ENCODE assay signal across 11 cellular contexts in the genomic region with DNA sequence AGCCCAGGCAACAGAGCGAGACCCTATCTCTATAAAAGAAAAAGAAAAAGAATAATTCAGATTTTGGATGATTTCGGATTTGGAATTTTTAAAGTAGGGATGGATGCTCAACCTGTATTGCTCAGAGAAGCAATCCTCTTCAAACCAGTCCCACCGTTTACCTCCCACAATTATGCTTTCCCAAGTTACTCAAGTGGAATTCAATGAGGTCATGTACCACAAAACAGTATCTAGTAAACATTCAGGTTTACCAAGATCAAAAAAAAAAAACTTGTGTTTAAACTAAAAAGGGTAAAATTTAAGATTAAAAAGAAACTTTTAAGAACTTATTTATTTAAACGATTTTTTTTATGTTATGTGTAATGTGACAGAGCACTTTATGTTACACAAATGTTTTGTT. TPM values are rescaled to one million over a fixed set of nuclear protein-coding genes. Genes with fewer than 3 reads are reported as not detected.
DNase-seq lines count a peak whose midpoint lies in the region; ATAC-seq lines count a peak whose summit lies in the region.
"Had no signal": no experiment of that assay in that cellular context is flagged by ENCODE, and none has a peak within 500 bp of the region (broad histone marks: within the 10 kb centered on the region; RNA-seq: fewer than 3 reads in every experiment).

No MANE protein-coding gene starts in this region.

- peaks cover 11% of the 10 kb centered on the region; the same call in 1 of the 2 replicates for H3K4me1 ChIP-seq in iPS-20b (ENCODE audit: insufficient read depth, low read length)

- H3K4me1 Mint-ChIP-seq in stimulated activated naive CD8-positive, alpha-beta T cell treated with anti-CD3 and anti-CD28 coated beads, Interleukin-15, Interleukin-2, amounts not matched to agents 100 ng/mL and 50 ng/mL, for 24 hours (ENCODE audit: low read depth): peaks cover 45% of the 10 kb centered on the region
- H3K4me1 Mint-ChIP-seq in activated T-helper 17 cell treated with anti-CD3 and anti-CD28 coated beads, Interleukin-2, amount 50 U/mL, for 72 hours: peaks cover 20% of the 10 kb centered on the region

- no peaks in the 10 kb centered on the region for H3K9me3 Mint-ChIP-seq in stimulated activated naive CD8-positive, alpha-beta T cell treated with anti-CD3 and anti-CD28 coated beads, Interleukin-15, Interleukin-2, amounts not matched to agents 100 ng/mL and 50 ng/mL, for 24 hours
- H3K9me3 Mint-ChIP-seq in activated T-helper 17 cell treated with anti-CD3 and anti-CD28 coated beads, Interleukin-2, amount 50 U/mL, for 72 hours: peaks cover 5% of the 10 kb centered on the region

- H3K27me3 Mint-ChIP-seq in stimulated activated naive CD8-positive, alpha-beta T cell treated with anti-CD3 and anti-CD28 coated beads, Interleukin-15, Interleukin-2, amounts not matched to agents 100 ng/mL and 50 ng/mL, for 24 hours: no peaks in the 10 kb centered on the region
- no peaks in the 10 kb centered on the region for H3K27me3 Mint-ChIP-seq in activated T-helper 17 cell treated with anti-CD3 and anti-CD28 coated beads, Interleukin-2, amount 50 U/mL, for 72 hours

- peaks cover 43% of the 10 kb centered on the region for H3K36me3 ChIP-seq in iPS-20b (ENCODE audit: insufficient read depth, low read depth, low read length)

- no peaks in the 10 kb centered on the region for H3K27me3 ChIP-seq in iPS-20b (ENCODE audit: insufficient read depth, low read length)

- H3K9me3 ChIP-seq in iPS-20b (ENCODE audit: insufficient read depth, low read depth, low read length): no peaks in the 10 kb centered on the region

- H3K36me3 Mint-ChIP-seq in stimulated activated naive CD8-positive, alpha-beta T cell treated with anti-CD3 and anti-CD28 coated beads, Interleukin-15, Interleukin-2, amounts not matched to agents 100 ng/mL and 50 ng/mL, for 24 hours (ENCODE audit: low read depth): peaks cover 35% of the 10 kb centered on the region
- peaks cover 65% of the 10 kb centered on the region for H3K36me3 Mint-ChIP-seq in activated T-helper 17 cell treated with anti-CD3 and anti-CD28 coated beads, Interleukin-2, amount 50 U/mL, for 72 hours (ENCODE audit: low read depth)

- H3K4me3 Mint-ChIP-seq in stimulated activated naive CD8-positive, alpha-beta T cell treated with anti-CD3 and anti-CD28 coated beads, Interleukin-15, Interleukin-2, amounts not matched to agents 100 ng/mL and 50 ng/mL, for 24 hours: peak overlapping the region; percentile 97
- peak overlapping the region; percentile 86 for H3K4me3 Mint-ChIP-seq in activated T-helper 17 cell treated with anti-CD3 and anti-CD28 coated beads, Interleukin-2, amount 50 U/mL, for 72 hours

- DNase-seq in stimulated activated naive CD8-positive, alpha-beta T cell treated with anti-CD3 and anti-CD28 coated beads, Interleukin-15, Interleukin-2, amounts not matched to agents 100 U/mL and 50 U/mL, for 24 hours: no peak
- no peak for DNase-seq in C1 segment of cervical spinal cord (lab: John Stamatoyannopoulos, UW)
- no peak for DNase-seq in stimulated activated naive CD4-positive, alpha-beta T cell (lab: John Stamatoyannopoulos, UW)
- DNase-seq: activated CD4-positive, alpha-beta T cell treated with anti-CD3 and anti-CD28 coated beads, Interleukin-2, amount 50 U/mL, for 1 hour; head of caudate nucleus; NCI-H187 had no signal

- no peak overlapping the region for H3K27ac ChIP-seq in iPS-20b (ENCODE audit: low read length)

- no peak overlapping the region for H3K27ac Mint-ChIP-seq in stimulated activated naive CD8-positive, alpha-beta T cell treated with anti-CD3 and anti-CD28 coated beads, Interleukin-15, Interleukin-2, amounts not matched to agents 100 ng/mL and 50 ng/mL, for 24 hours
- H3K27ac Mint-ChIP-seq in activated T-helper 17 cell treated with anti-CD3 and anti-CD28 coated beads, Interleukin-2, amount 50 U/mL, for 72 hours: no peak overlapping the region

- peak overlapping the region; percentile 91 for H3K4me3 ChIP-seq in iPS-20b (ENCODE audit: low read length)

- ATAC-seq in stimulated activated naive CD8-positive, alpha-beta T cell treated with anti-CD3 and anti-CD28 coated beads, Interleukin-15, Interleukin-2, amounts not matched to agents 100 U/mL and 50 U/mL, for 24 hours: no peak
- no peak for ATAC-seq in activated T-helper 17 cell treated with anti-CD3 and anti-CD28 coated beads, Interleukin-2, amount 50 U/mL, for 72 hours (replicated peaks)
- ATAC-seq in HG03097 (IDR thresholded peaks at IDR 0.05; ENCODE audit: low FRiP score, unreplicated experiment): no peak
- ATAC-seq in HG02852 (IDR thresholded peaks at IDR 0.05; ENCODE audit: unreplicated experiment): no peak

- no peak overlapping the region for H3K9ac ChIP-seq in iPS-20b (ENCODE audit: low read depth, low read length)

RNA-seq across cellular contexts. Expression of a gene that starts 2.5 kb away (rescaled TPM):
- total RNA-seq in activated T-helper 17 cell treated with anti-CD3 and anti-CD28 coated beads, Interleukin-2, amount 50 U/mL, for 72 hours: 10 to 100 TPM; 62.5 to 82.1 TPM

RNA-seq across cellular contexts. Expression of a gene that starts 14.8 kb away (rescaled TPM):
- 10 to 100 TPM; 17.4 to 22.8 TPM for total RNA-seq in activated T-helper 17 cell treated with anti-CD3 and anti-CD28 coated beads, Interleukin-2, amount 50 U/mL, for 72 hours
